In genomic region chr3:48459773-48460516, GRCh38 we compare ENCODE assay signal across 2 cellular contexts.
A peak's percentile ranks its signal among the peaks of the same experiment; 100 is the strongest.
TF ChIP-seq lines count a peak whose summit lies in the region.

No MANE protein-coding gene starts in this region.

TF ChIP-seq in A549, 52 proteins besides CTCF, POLR2A, EP300 and RAD21:
- no peak for TF ChIP-seq HEYL (CRISPR knock-in tag; IDR thresholded peaks at IDR 0.05)
- peak; percentile 34 for TF ChIP-seq ZFP36 (IDR thresholded peaks at IDR 0.05; ENCODE audit: borderline replicate concordance, partially characterized antibody)
- no peak for TF ChIP-seq HES2 (IDR thresholded peaks at IDR 0.05)

TF ChIP-seq in IMR-90, 13 proteins besides CTCF, POLR2A, EP300 and RAD21:
- TF ChIP-seq MXI1 (IDR thresholded peaks at IDR 0.05; ENCODE audit: borderline replicate concordance, low read depth, low read length) (no peak), MAFK (IDR thresholded peaks at IDR 0.05; ENCODE audit: low read depth, low read length) (no peak), BHLHE40 (IDR thresholded peaks at IDR 0.05; ENCODE audit: low read depth, low read length) (no peak)
